Comparison of ENCODE assay signal across 8 cellular contexts in the genomic region with DNA sequence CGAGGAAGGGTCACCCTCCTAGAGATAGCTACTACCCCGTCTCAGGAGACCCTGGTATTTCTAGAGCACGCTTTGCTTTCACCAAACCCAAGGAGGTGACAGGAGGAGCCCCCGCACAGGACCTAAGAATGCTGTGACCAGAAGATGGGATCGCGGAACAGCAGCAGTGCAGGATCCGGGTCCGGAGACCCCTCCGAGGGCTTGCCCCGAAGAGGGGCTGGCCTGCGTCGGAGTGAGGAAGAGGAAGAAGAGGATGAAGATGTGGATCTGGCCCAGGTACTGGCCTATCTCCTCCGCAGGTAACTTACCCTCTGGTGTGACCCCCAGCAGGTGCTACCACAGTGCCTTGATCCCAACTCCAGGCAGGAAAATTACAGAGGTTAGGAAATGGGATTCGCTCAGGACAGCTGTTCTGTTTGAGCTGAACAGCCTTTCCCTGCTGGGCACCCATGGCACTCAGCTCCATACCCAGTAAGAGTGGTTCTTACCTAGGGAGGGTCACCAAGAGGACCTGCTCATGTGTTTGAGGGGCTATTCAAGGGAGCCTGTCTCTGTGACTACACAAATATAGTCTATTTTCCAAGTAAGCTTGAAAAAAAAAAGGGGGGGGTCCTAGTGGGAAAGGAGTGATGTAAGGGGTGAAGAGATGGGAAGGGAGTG. TPM values are rescaled to one million over a fixed set of nuclear protein-coding genes. Genes with fewer than 3 reads are reported as not detected.
DNase-seq lines count a peak whose midpoint lies in the region; ATAC-seq and TF ChIP-seq lines count a peak whose summit lies in the region.

No MANE protein-coding gene starts in this region.

- H3K9me3 ChIP-seq in SU-DHL-6 (ENCODE audit: insufficient read depth, low read length), result no peaks in the 10 kb centered on the region

- no peaks in the 10 kb centered on the region for H3K27me3 ChIP-seq in SU-DHL-6 (ENCODE audit: low read length)
- no peaks in the 10 kb centered on the region for H3K27me3 ChIP-seq in rectal smooth muscle tissue (ENCODE audit: control insufficient read depth, insufficient read depth, low read length)

- peak overlapping the region; percentile 82 for H3K9ac ChIP-seq in SU-DHL-6 (ENCODE audit: low read length)
- H3K9ac ChIP-seq in rectal smooth muscle tissue (ENCODE audit: low read length), result peak overlapping the region; percentile 75

- H3K79me2 ChIP-seq in SU-DHL-6 (ENCODE audit: insufficient read depth, low read length), result peaks cover 16% of the 10 kb centered on the region

- H3K4me2 ChIP-seq in SU-DHL-6 (ENCODE audit: low read depth, low read length, poor library complexity, severe bottlenecking), result peak overlapping the region; percentile 81

- no peak for ATAC-seq in HG02571 (IDR thresholded peaks at IDR 0.05; ENCODE audit: unreplicated experiment)
- no peak for ATAC-seq in left lobe of liver
- ATAC-seq in GM18505 (IDR thresholded peaks at IDR 0.05; ENCODE audit: unreplicated experiment), result no peak

- no peaks in the 10 kb centered on the region for H4K20me1 ChIP-seq in SU-DHL-6 (ENCODE audit: low read depth, low read length)

- no peaks in the 10 kb centered on the region for H3K9me2 ChIP-seq in SU-DHL-6 (replicated peaks; ENCODE audit: insufficient read depth, low read length)

- H3K4me3 ChIP-seq in GM12864 (ENCODE audit: low read depth, low read length), result peak overlapping the region; percentile 75
- peak overlapping the region; percentile 75 for H3K4me3 ChIP-seq in SU-DHL-6 (ENCODE audit: insufficient read depth, low read length, poor library complexity, severe bottlenecking)
- H3K4me3 ChIP-seq in fibroblast of pulmonary artery (replicated peaks; ENCODE audit: low read depth, low read length), result peak overlapping the region; percentile 96
- peak overlapping the region; percentile 95 for H3K4me3 ChIP-seq in rectal smooth muscle tissue (ENCODE audit: low read length)

- H3K27ac ChIP-seq in SU-DHL-6 (ENCODE audit: low read depth, low read length), result peak overlapping the region; percentile 22; the same call in 1 of the 2 replicates
- H3K27ac ChIP-seq in rectal smooth muscle tissue (ENCODE audit: low read depth, low read length), result peak overlapping the region; percentile 96

- peaks cover 5% of the 10 kb centered on the region; the same call in 1 of the 2 replicates for H3F3A ChIP-seq in SU-DHL-6 (ENCODE audit: insufficient read depth)

- peaks cover 14% of the 10 kb centered on the region for H3K4me1 ChIP-seq in rectal smooth muscle tissue (ENCODE audit: control insufficient read depth, insufficient read depth, low read length)

- H3K36me3 ChIP-seq in SU-DHL-6 (ENCODE audit: low read length), result no peaks in the 10 kb centered on the region
- H3K36me3 ChIP-seq in rectal smooth muscle tissue (ENCODE audit: control insufficient read depth, insufficient read depth, low read length), result peaks cover 22% of the 10 kb centered on the region

- no peak for TF ChIP-seq POLR2A in GM18505 (IDR thresholded peaks at IDR 0.05; ENCODE audit: borderline replicate concordance, extremely low read depth, insufficient read depth, insufficient read length)

- peak overlapping the region; percentile 8 for H2AFZ ChIP-seq in SU-DHL-6 (ENCODE audit: low read depth, low read length, severe bottlenecking)

- DNase-seq in GM12864 (ENCODE audit: low read depth), result no peak
- DNase-seq in fibroblast of pulmonary artery (ENCODE audit: low read depth), result no peak
- no peak for DNase-seq in left lobe of liver (ENCODE audit: low spot score)
- no peak for DNase-seq in pons (ENCODE audit: low spot score)

- no peak for TF ChIP-seq CTCF in GM12864 (IDR thresholded peaks at IDR 0.05; ENCODE audit: low read depth, low read length, missing control alignments)
- no peak for TF ChIP-seq CTCF in SU-DHL-6 (IDR thresholded peaks at IDR 0.05; ENCODE audit: insufficient read depth, low read length, poor library complexity, severe bottlenecking)
- no peak for TF ChIP-seq CTCF in fibroblast of pulmonary artery (IDR thresholded peaks at IDR 0.05; ENCODE audit: low read length, missing control alignments)

RNA-seq across cellular contexts. Expression of gene NRL, which starts 0.8 kb away (rescaled TPM):
- total RNA-seq in left lobe of liver, result 3.5 TPM

RNA-seq across cellular contexts. Expression of gene DCAF11, which starts 1.0 kb away (rescaled TPM):
- total RNA-seq in left lobe of liver, result 212 TPM

RNA-seq across cellular contexts. Expression of gene FITM1, which starts 14.9 kb away (rescaled TPM):
- total RNA-seq in left lobe of liver, result 34.9 TPM

RNA-seq across cellular contexts. Expression of gene PSME1, which starts 20.4 kb away (rescaled TPM):
- total RNA-seq in left lobe of liver, result 98.1 TPM

RNA-seq across cellular contexts. Expression of gene PCK2, which starts 21.5 kb away (rescaled TPM):
- 590 TPM for total RNA-seq in left lobe of liver
